Comparison of ENCODE assay signal across 8 cellular contexts in the genomic region with DNA sequence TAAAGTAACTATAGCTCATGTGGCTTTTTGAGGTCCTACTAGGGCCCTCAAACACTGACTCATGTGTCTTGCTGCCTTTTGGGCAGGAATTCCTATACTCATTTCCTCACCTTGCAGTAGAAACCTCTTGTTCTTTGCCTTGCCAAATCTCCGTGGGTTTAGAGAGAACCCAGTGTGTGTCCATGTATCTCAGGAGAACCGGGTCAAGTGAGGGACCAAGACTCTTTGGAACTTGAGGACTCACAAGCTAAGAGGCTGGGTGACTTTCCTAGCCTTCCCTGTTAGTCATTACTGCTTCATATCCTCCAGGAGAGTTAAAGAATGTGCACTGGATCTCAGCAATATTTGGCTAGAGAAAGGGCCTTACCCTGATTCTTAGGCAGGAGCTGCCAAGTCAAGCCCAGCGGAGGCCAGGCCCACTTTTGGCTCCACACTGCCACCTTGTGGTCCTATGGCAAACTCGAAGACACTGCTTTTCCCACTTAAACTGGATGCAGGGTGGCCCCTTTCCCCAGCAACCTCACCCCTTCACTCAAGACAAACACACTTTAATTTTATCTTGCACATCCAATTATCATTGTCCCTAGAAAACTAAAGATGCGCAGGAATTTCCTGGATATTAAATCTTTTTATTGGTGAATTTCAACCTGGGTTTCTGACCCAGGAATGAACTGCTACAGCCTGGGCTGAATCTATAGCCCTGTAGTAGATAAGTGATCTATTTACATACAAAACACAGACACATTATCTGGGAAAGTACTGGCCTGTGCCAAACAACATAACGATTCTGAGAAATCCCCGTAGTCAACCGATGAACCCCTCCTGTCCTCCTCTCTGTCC. TPM values are rescaled to one million over a fixed set of nuclear protein-coding genes. Genes with fewer than 3 reads are reported as not detected.
DNase-seq lines count a peak whose midpoint lies in the region; ATAC-seq and TF ChIP-seq lines count a peak whose summit lies in the region.

No MANE protein-coding gene starts in this region.

- no peak overlapping the region for H3K4me3 Mint-ChIP-seq in activated CD4-positive, alpha-beta T cell treated with anti-CD3 and anti-CD28 coated beads, Interleukin-2, amount 10 ng/mL, durations not matched to agents 24 days and 14 days

- H3K27me3 ChIP-seq in lower lobe of right lung (ENCODE audit: low read depth): no peaks in the 10 kb centered on the region

- no peak overlapping the region for H3K27ac ChIP-seq in lower lobe of right lung

- peaks cover 25% of the 10 kb centered on the region for H3K27me3 Mint-ChIP-seq in activated CD4-positive, alpha-beta T cell treated with anti-CD3 and anti-CD28 coated beads, Interleukin-2, amount 10 ng/mL, durations not matched to agents 24 days and 14 days

- intact Hi-C loops in activated CD4-positive, alpha-beta T cell treated with anti-CD3 and anti-CD28 coated beads, Interleukin-2, amount 10 ng/mL, durations not matched to agents 24 days and 14 days (cut with micrococcal nuclease): loop anchor here (1.0 to 10.0 kb wide), 4 partner anchors 76 to 312 kb away; no protein-coding TSS in a partner anchor
- intact Hi-C loops in lower lobe of right lung (cut with DNase I): no loop called here

- H3K27ac Mint-ChIP-seq in activated CD4-positive, alpha-beta T cell treated with anti-CD3 and anti-CD28 coated beads, Interleukin-2, amount 10 ng/mL, durations not matched to agents 24 days and 14 days: no peak overlapping the region

- H3K36me3 ChIP-seq in lower lobe of right lung: no peaks in the 10 kb centered on the region

- H3K9me3 Mint-ChIP-seq in activated CD4-positive, alpha-beta T cell treated with anti-CD3 and anti-CD28 coated beads, Interleukin-2, amount 10 ng/mL, durations not matched to agents 24 days and 14 days: no peaks in the 10 kb centered on the region

- H3K4me1 Mint-ChIP-seq in activated CD4-positive, alpha-beta T cell treated with anti-CD3 and anti-CD28 coated beads, Interleukin-2, amount 10 ng/mL, durations not matched to agents 24 days and 14 days: peaks cover 2% of the 10 kb centered on the region

- peak; percentile 89 for TF ChIP-seq CTCF in lower lobe of right lung (IDR thresholded peaks at IDR 0.05)

- H3K4me1 ChIP-seq in lower lobe of right lung: peaks cover 14% of the 10 kb centered on the region

- ATAC-seq in HG03354 (IDR thresholded peaks at IDR 0.05; ENCODE audit: poor library complexity, severe bottlenecking, unreplicated experiment) (peak; percentile 74), lower lobe of right lung (peak; percentile 88 to 92), GM21423 (IDR thresholded peaks at IDR 0.05; ENCODE audit: unreplicated experiment) (no peak)

- no peaks in the 10 kb centered on the region for H3K9me3 ChIP-seq in lower lobe of right lung

- H3K4me3 ChIP-seq in lower lobe of right lung: no peak overlapping the region

- DNase-seq in DMS79 (lab: John Stamatoyannopoulos, UW): peak; percentile 3
- peak; percentile 5 to 64 for DNase-seq in NCI-H526 (lab: John Stamatoyannopoulos, UW)
- DNase-seq in activated CD4-positive, alpha-beta T cell treated with anti-CD3 and anti-CD28 coated beads, Interleukin-2, amount 10 ng/mL, durations not matched to agents 24 days and 14 days: peak; percentile 94
- peak; percentile 88 for DNase-seq in dedifferentiated amniotic fluid mesenchymal stem cell (ENCODE audit: extremely low spot score)
- peak; percentile 85 for DNase-seq in lower lobe of right lung
- DNase-seq in stimulated activated CD8-positive, alpha-beta memory T cell treated with anti-CD3 and anti-CD28 coated beads, Interleukin-12 subunit alpha, Interleukin-12 subunit beta, amount 100 ng/mL, for 24 hours (ENCODE audit: extremely low read depth): peak; percentile 30

- no peaks in the 10 kb centered on the region for H3K36me3 Mint-ChIP-seq in activated CD4-positive, alpha-beta T cell treated with anti-CD3 and anti-CD28 coated beads, Interleukin-2, amount 10 ng/mL, durations not matched to agents 24 days and 14 days (ENCODE audit: low read depth)

RNA-seq across cellular contexts. Expression of a gene that starts 10.6 kb away (rescaled TPM):
- total RNA-seq in activated CD4-positive, alpha-beta T cell treated with anti-CD3 and anti-CD28 coated beads, Interleukin-2, amount 10 ng/mL, durations not matched to agents 24 days and 14 days: not detected in 2 replicates
- total RNA-seq in lower lobe of right lung: not detected

RNA-seq across cellular contexts. Expression of a gene that starts 53.6 kb away (rescaled TPM):
- not detected in 2 replicates for total RNA-seq in activated CD4-positive, alpha-beta T cell treated with anti-CD3 and anti-CD28 coated beads, Interleukin-2, amount 10 ng/mL, durations not matched to agents 24 days and 14 days
- total RNA-seq in lower lobe of right lung: 13.5 TPM

Comparison
In these comparisons a context has a peak if more than half of its experiments do, and no peak if none do; other contexts are left out.
1. DNase-seq: peak in every context shown above with its lines; median percentile 94 in activated CD4-positive, alpha-beta T cell treated with anti-CD3 and anti-CD28 coated beads, Interleukin-2, amount 10 ng/mL, durations not matched to agents 24 days and 14 days; 88 in dedifferentiated amniotic fluid mesenchymal stem cell; 85 in lower lobe of right lung; 34 in NCI-H526; 30 in stimulated activated CD8-positive, alpha-beta memory T cell treated with anti-CD3 and anti-CD28 coated beads, Interleukin-12 subunit alpha, Interleukin-12 subunit beta, amount 100 ng/mL, for 24 hours; 3 in DMS79.
2. RNA of a gene that starts 53.6 kb away (total RNA-seq): 13.5 TPM in lower lobe of right lung (single experiment); not detected in activated CD4-positive, alpha-beta T cell treated with anti-CD3 and anti-CD28 coated beads, Interleukin-2, amount 10 ng/mL, durations not matched to agents 24 days and 14 days; every median in the first group is over 10 times any median in the second.